Comparison of ENCODE assay signal across 8 cellular contexts in the genomic region with DNA sequence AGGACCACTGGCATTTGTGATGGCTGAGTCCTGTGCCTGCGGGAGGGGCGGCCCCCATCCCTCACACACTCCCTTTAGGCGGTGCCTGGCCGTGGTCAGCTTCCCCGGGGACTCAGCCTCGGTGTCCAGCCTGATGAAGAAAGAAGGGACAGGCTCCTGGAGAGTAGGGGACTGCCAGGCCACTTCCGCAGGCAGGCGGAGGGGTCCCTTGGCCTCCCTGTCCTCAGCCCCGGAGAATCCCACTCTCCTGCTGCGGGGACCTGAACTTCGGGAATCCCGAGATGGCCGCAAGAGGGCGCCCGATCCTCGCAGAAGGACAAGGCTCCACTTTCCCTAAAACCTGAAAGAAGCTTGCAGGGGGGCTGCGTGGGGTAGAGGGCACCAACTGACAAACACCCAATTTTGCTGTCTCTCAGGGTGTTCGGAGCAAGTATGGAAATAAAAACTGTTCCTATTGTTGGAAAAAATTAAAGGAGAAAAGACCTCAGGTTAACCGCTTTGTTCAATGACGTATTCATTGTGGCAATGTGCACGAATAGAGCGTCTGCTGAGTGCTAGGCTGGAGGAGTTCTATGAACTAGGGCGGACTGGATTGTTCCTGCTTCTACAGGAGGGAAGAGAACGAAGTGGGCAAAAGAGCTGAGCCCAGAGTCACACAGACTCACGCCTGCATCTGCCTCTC.
DNase-seq lines count a peak whose midpoint lies in the region; ATAC-seq and TF ChIP-seq lines count a peak whose summit lies in the region.

No MANE protein-coding gene starts in this region.

- WGBS in iPS DF 6.9 (ENCODE audit: insufficient coverage, insufficient read length): no CpG with 5 or more reads among the region's 25 CpGs

- H3K4me3 ChIP-seq in HAP-1: no peak overlapping the region
- 0 out of 2 replicates have a peak overlapping the region, but pooled peaks have one; percentile 3 for H3K4me3 ChIP-seq in iPS DF 6.9 (ENCODE audit: low read length)

- H3K36me3 Mint-ChIP-seq in CD14-positive monocyte: no peaks in the 10 kb centered on the region

- intact Hi-C loops in CD14-positive monocyte (cut with micrococcal nuclease): loop anchor here (2.0 to 5.0 kb wide), 3 partner anchors 688 to 1555 kb away; no protein-coding TSS in a partner anchor

- H3K27ac Mint-ChIP-seq in CD14-positive monocyte: peak overlapping the region in 1 of 7 donors; percentile 75

- H3K27me3 Mint-ChIP-seq in CD14-positive monocyte (ENCODE audit: low read depth in 3 of 3): peaks cover 5 to 17% (median 11%) of the 10 kb centered on the region in 3 donors

- H3K9me3 ChIP-seq in HAP-1 (no peaks in the 10 kb centered on the region), iPS DF 6.9 (ENCODE audit: control insufficient read depth, insufficient read depth, low read length) (no peaks in the 10 kb centered on the region)

- peak; percentile 81 for TF ChIP-seq CTCF in CD14-positive monocyte (IDR thresholded peaks at IDR 0.05)

- H3K36me3 ChIP-seq in HAP-1 (replicated peaks) (no peaks in the 10 kb centered on the region), iPS DF 6.9 (ENCODE audit: control insufficient read depth, insufficient read depth, low read length) (no peaks in the 10 kb centered on the region)

- no peaks in the 10 kb centered on the region for H3K4me1 Mint-ChIP-seq in CD14-positive monocyte

- DNase-seq in CD14-positive monocyte (ENCODE audit: low spot score) (peak; percentile 46), HAP-1 (ENCODE audit: low spot score in 2 of 2) (peak; percentile 65 to 88), SK-N-DZ (ENCODE audit: low spot score) (peak; percentile 30), anterior cingulate cortex (lab: John Stamatoyannopoulos, UW) (peak in 45 of 58 donors; percentile 7 to 85 (median 38)), iPS DF 6.9 (ENCODE audit: low read depth, low spot score) (no peak)
- peak; percentile 9 to 56 for DNase-seq in stimulated activated CD4-positive, alpha-beta T cell treated with anti-CD3 and anti-CD28 coated beads, Interleukin-12 subunit alpha, Interleukin-12 subunit beta, amount 100 ng/mL, for 24 hours (ENCODE audit: low read depth in 2 of 2)
- DNase-seq in NK-92 treated with Interleukin-12 subunit alpha and Interleukin-12 subunit beta, amount 100 ng/mL, for 24 hours (lab: John Stamatoyannopoulos, UW): no peak

- H3K4me1 ChIP-seq in HAP-1 (peaks cover 15% of the 10 kb centered on the region), iPS DF 6.9 (ENCODE audit: control insufficient read depth, insufficient read depth, low read length) (no peaks in the 10 kb centered on the region)

- H3K27me3 ChIP-seq in HAP-1 (ENCODE audit: low read depth): peaks cover 2% of the 10 kb centered on the region
- H3K27me3 ChIP-seq in iPS DF 6.9 (ENCODE audit: control insufficient read depth, insufficient read depth, low read length): no peaks in the 10 kb centered on the region

- H3K27ac ChIP-seq in iPS DF 6.9 (ENCODE audit: low read length): no peak overlapping the region

- H3K9me3 Mint-ChIP-seq in CD14-positive monocyte: no peaks in the 10 kb centered on the region

- no peak for ATAC-seq in GM19397 (IDR thresholded peaks at IDR 0.05; ENCODE audit: unreplicated experiment)

- peak overlapping the region in 1 of 2 donors; percentile 57 for H3K4me3 Mint-ChIP-seq in CD14-positive monocyte

- in situ Hi-C loops in HAP-1 (cut with MboI; ENCODE audit: low sequenced_read_pairs): no loop called here

Comparison
In these comparisons a context has a peak if more than half of its experiments do, and no peak if none do; other contexts are left out.
1. DNase-seq: peak in CD14-positive monocyte (single experiment), HAP-1 (2 of 2), SK-N-DZ (single experiment), anterior cingulate cortex (45 of 58) and stimulated activated CD4-positive, alpha-beta T cell treated with anti-CD3 and anti-CD28 coated beads, Interleukin-12 subunit alpha, Interleukin-12 subunit beta, amount 100 ng/mL, for 24 hours (2 of 2); none in iPS DF 6.9 (single experiment) and NK-92 treated with Interleukin-12 subunit alpha and Interleukin-12 subunit beta, amount 100 ng/mL, for 24 hours (single experiment).